Comparison of ENCODE assay signal across 8 cellular contexts in genomic region chr17:8151120-8151640, GRCh38. TPM values are rescaled to one million over a fixed set of nuclear protein-coding genes. Genes with fewer than 3 reads are reported as not detected.
DNase-seq lines count a peak whose midpoint lies in the region; ATAC-seq and TF ChIP-seq lines count a peak whose summit lies in the region.

No MANE protein-coding gene starts in this region.

- peak overlapping the region; percentile 83 to 92 for H3K4me3 ChIP-seq in right atrium auricular region
- H3K4me3 ChIP-seq in prostate gland, result peak overlapping the region; percentile 51 to 95
- peak overlapping the region; percentile 85 for H3K4me3 ChIP-seq in upper lobe of right lung

- DNase-seq in right atrium auricular region (ENCODE audit: low spot score) (peak; percentile 93), prostate gland (ENCODE audit: low spot score) (peak; percentile 77), upper lobe of right lung (peak; percentile 95)

- peak overlapping the region in 2 of 3 donors; percentile 93 to 100 for H3K27ac Mint-ChIP-seq in IgD-negative memory B cell
- peak overlapping the region; percentile 97 for H3K27ac Mint-ChIP-seq in T-helper 1 cell treated with Interleukin-12 subunit alpha and Interleukin-12 subunit beta and Interleukin-4 antibody, amounts not matched to agents 30 μg/mL and 1 μg/mL, for 36 hours

- H3K27ac ChIP-seq in C4-2B, result peak overlapping the region; percentile 76
- peak overlapping the region; percentile 100 for H3K27ac ChIP-seq in angular gyrus (ENCODE audit: low read depth, low read length)
- H3K27ac ChIP-seq in right atrium auricular region, result peak overlapping the region; percentile 100
- peak overlapping the region; percentile 100 for H3K27ac ChIP-seq in prostate gland
- peak overlapping the region; percentile 100 for H3K27ac ChIP-seq in upper lobe of right lung

- H3K27me3 ChIP-seq in right atrium auricular region (no peaks in the 10 kb centered on the region), prostate gland (replicated peaks; ENCODE audit: insufficient read depth) (no peaks in the 10 kb centered on the region), upper lobe of right lung (no peaks in the 10 kb centered on the region)

- TF ChIP-seq CTCF in C4-2B (conservative IDR thresholded peaks at IDR 0.05) (no peak), right atrium auricular region (IDR thresholded peaks at IDR 0.05) (peak in 1 of 2 donors; percentile 13), prostate gland (IDR thresholded peaks at IDR 0.05) (peak in 1 of 4 experiments; percentile 33), upper lobe of right lung (IDR thresholded peaks at IDR 0.05) (no peak)

- peaks cover 18 to 30% (median 29%) of the 10 kb centered on the region in 3 donors for H3K4me1 Mint-ChIP-seq in IgD-negative memory B cell
- H3K4me1 Mint-ChIP-seq in T-helper 1 cell treated with Interleukin-12 subunit alpha and Interleukin-12 subunit beta and Interleukin-4 antibody, amounts not matched to agents 30 μg/mL and 1 μg/mL, for 36 hours (ENCODE audit: low read depth), result peaks cover 37% of the 10 kb centered on the region

- no peaks in the 10 kb centered on the region for H3K9me3 ChIP-seq in right atrium auricular region
- no peaks in the 10 kb centered on the region for H3K9me3 ChIP-seq in prostate gland
- H3K9me3 ChIP-seq in upper lobe of right lung, result no peaks in the 10 kb centered on the region

- peak; percentile 56 for ATAC-seq in GM19397 (IDR thresholded peaks at IDR 0.05; ENCODE audit: unreplicated experiment)
- ATAC-seq in upper lobe of right lung, result peak; percentile 49

- intact Hi-C loops in prostate gland (cut with DNase I), result loop anchor here (10.0 kb wide), 1 partner anchor 306 kb away; no protein-coding TSS in a partner anchor
- intact Hi-C loops in upper lobe of right lung (cut with DNase I), result no loop called here

- no peaks in the 10 kb centered on the region for H3K9me3 Mint-ChIP-seq in IgD-negative memory B cell
- H3K9me3 Mint-ChIP-seq in T-helper 1 cell treated with Interleukin-12 subunit alpha and Interleukin-12 subunit beta and Interleukin-4 antibody, amounts not matched to agents 30 μg/mL and 1 μg/mL, for 36 hours, result no peaks in the 10 kb centered on the region

- peaks cover 5% of the 10 kb centered on the region for H3K27me3 Mint-ChIP-seq in IgD-negative memory B cell
- no peaks in the 10 kb centered on the region for H3K27me3 Mint-ChIP-seq in T-helper 1 cell treated with Interleukin-12 subunit alpha and Interleukin-12 subunit beta and Interleukin-4 antibody, amounts not matched to agents 30 μg/mL and 1 μg/mL, for 36 hours (ENCODE audit: low read depth)

- peak; percentile 55 for TF ChIP-seq POLR2A in prostate gland (IDR thresholded peaks at IDR 0.05)

- H3K4me3 Mint-ChIP-seq in IgD-negative memory B cell, result peak overlapping the region in 3 of 4 donors; percentile 90 to 95 (median 95)
- H3K4me3 Mint-ChIP-seq in T-helper 1 cell treated with Interleukin-12 subunit alpha and Interleukin-12 subunit beta and Interleukin-4 antibody, amounts not matched to agents 30 μg/mL and 1 μg/mL, for 36 hours, result peak overlapping the region; percentile 93

- peaks cover 7% of the 10 kb centered on the region for H3K36me3 Mint-ChIP-seq in IgD-negative memory B cell
- peaks cover 29% of the 10 kb centered on the region for H3K36me3 Mint-ChIP-seq in T-helper 1 cell treated with Interleukin-12 subunit alpha and Interleukin-12 subunit beta and Interleukin-4 antibody, amounts not matched to agents 30 μg/mL and 1 μg/mL, for 36 hours (ENCODE audit: low read depth)

- H3K4me1 ChIP-seq in right atrium auricular region (peaks cover 0 to 61% of the 10 kb centered on the region in 2 donors), prostate gland (replicated peaks) (peaks cover 17% of the 10 kb centered on the region), upper lobe of right lung (peaks cover 34% of the 10 kb centered on the region)

- H3K36me3 ChIP-seq in right atrium auricular region (peaks cover 63% of the 10 kb centered on the region), prostate gland (peaks cover 37 to 46% of the 10 kb centered on the region in 2 donors), upper lobe of right lung (peaks cover 57% of the 10 kb centered on the region)

- WGBS in prostate gland, result 15% methylated on average over 38 of the region's 38 CpGs

RNA-seq across cellular contexts. Expression of gene PER1, which starts 1.0 kb away (rescaled TPM):
- polyA plus RNA-seq in IgD-negative memory B cell, result 12.6 TPM
- 10 to 100 TPM; 59.4 to 75.0 TPM for total RNA-seq in right atrium auricular region
- 100 to 1,000 TPM; 119 to 142 TPM for total RNA-seq in prostate gland
- 350 TPM for total RNA-seq in upper lobe of right lung

RNA-seq across cellular contexts. Expression of gene VAMP2, which starts 11.6 kb away (rescaled TPM):
- polyA plus RNA-seq in IgD-negative memory B cell, result 83.7 TPM
- total RNA-seq in right atrium auricular region (10 to 100 TPM; 27.4 to 39.7 TPM), prostate gland (10 to 100 TPM; 34.2 to 65.2 TPM), upper lobe of right lung (78.1 TPM)

RNA-seq across cellular contexts. Expression of gene TMEM107, which starts 25.0 kb away (rescaled TPM):
- polyA plus RNA-seq in IgD-negative memory B cell, result 35.2 TPM
- 10 to 100 TPM in 1 of 2 donors, 1 to 10 TPM in 1; 7.3 to 11.0 TPM for total RNA-seq in right atrium auricular region
- 10 to 100 TPM in 1 of 2 donors, 1 to 10 TPM in 1; 8.6 to 13.9 TPM for total RNA-seq in prostate gland
- 9.3 TPM for total RNA-seq in upper lobe of right lung

RNA-seq across cellular contexts. Expression of gene HES7, which starts 27.3 kb away (rescaled TPM):
- not detected for polyA plus RNA-seq in IgD-negative memory B cell
- total RNA-seq in right atrium auricular region (not detected), prostate gland (under 1 TPM in 1 of 2 donors, not detected in 1; 0.34 TPM), upper lobe of right lung (not detected)

RNA-seq across cellular contexts. Expression of gene ALOXE3, which starts 32.9 kb away (rescaled TPM):
- not detected for polyA plus RNA-seq in IgD-negative memory B cell
- total RNA-seq in right atrium auricular region, result under 1 TPM in 1 of 2 donors, not detected in 1; 0.20 TPM
- total RNA-seq in prostate gland, result 1 to 10 TPM in 1 of 2 donors, not detected in 1; 2.4 TPM
- not detected for total RNA-seq in upper lobe of right lung

Comparison
In these comparisons a context has a peak if more than half of its experiments do, and no peak if none do; other contexts are left out.
1. Peak in every context shown above with its lines: DNase-seq, ATAC-seq, H3K4me3 ChIP-seq and H3K27ac ChIP-seq.